In genomic region chr3:35473956-35474355, GRCh38 we compare ENCODE assay signal across 34 cellular contexts.
"Had no signal": no experiment of that assay in that cellular context is flagged by ENCODE, and none has a peak within 500 bp of the region (broad histone marks: within the 10 kb centered on the region; RNA-seq: fewer than 3 reads in every experiment).

No MANE protein-coding gene starts in this region.

- H3K4me3 ChIP-seq: MG63 had no signal

- H3K36me3 ChIP-seq: MG63 had no signal

- H3K27ac ChIP-seq: KMS-11 had no signal

- H3K27me3 ChIP-seq: MG63 had no signal

- DNase-seq: Karpas-422, Kasumi-1, MG63, MM.1S, MV-4-11, NCI-H1048, NCI-H1092, NCI-H1092 treated with DMSO at 0.1 percent for 48 hours, NCI-H1105, NCI-H1105 treated with DMSO at 0.1 percent for 48 hours, NCI-H1417, NCI-H1417 treated with DMSO at 0.1 percent for 48 hours, NCI-H1436, NCI-H1436 treated with DMSO at 0.1 percent for 48 hours, NCI-H146, NCI-H1694, NCI-H1694 treated with DMSO at 0.1 percent for 48 hours, NCI-H187, NCI-H187 treated with DMSO at 0.1 percent for 48 hours, NCI-H1930, NCI-H2029, NCI-H2029 treated with DMSO at 0.1 percent for 48 hours, NCI-H2081, NCI-H2081 treated with DMSO at 0.1 percent for 48 hours, NCI-H2107, NCI-H2171, NCI-H2171 treated with DMSO at 0.1 percent for 48 hours, NCI-H2227 treated with DMSO at 0.1 percent for 48 hours, NCI-H226, NCI-H345, NCI-H446, NCI-H446 treated with DMSO at 0.1 percent for 48 hours, NCI-H510A had no signal

- H3K9me3 ChIP-seq: MG63 had no signal
